23 cellular contexts compared by ENCODE assay signal in the genomic region with DNA sequence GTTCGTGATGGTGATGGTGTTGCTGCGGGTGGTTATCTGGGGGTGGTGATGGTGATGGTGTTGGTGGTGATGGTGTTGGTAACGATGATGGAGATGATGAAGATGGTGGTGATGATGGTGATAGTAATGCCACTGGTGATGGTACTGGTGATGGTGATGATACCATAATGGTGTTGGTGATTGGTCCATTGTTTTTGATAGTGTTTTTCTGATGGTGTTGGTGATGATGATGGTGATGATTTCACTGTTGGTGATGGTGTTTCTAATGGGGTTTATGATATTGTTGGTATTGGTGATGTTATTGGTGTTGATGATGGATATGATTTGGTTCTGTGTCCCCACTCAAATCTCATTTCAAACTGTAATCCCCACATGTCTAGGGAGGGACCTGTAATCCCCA.
"Had no signal": no experiment of that assay in that cellular context is flagged by ENCODE, and none has a peak within 500 bp of the region (broad histone marks: within the 10 kb centered on the region; RNA-seq: fewer than 3 reads in every experiment).

No MANE protein-coding gene starts in this region.

- H3K36me3 ChIP-seq: esophagus muscularis mucosa, gastroesophageal sphincter, heart left ventricle, left lung, lower lobe of right lung had no signal

- H2AFZ ChIP-seq: hepatocyte had no signal

- H3K9me3 Mint-ChIP-seq: immature natural killer cell had no signal

- H3K36me3 Mint-ChIP-seq: immature natural killer cell, mesothelial cell of epicardium, naive B cell had no signal

- ATAC-seq: foreskin keratinocyte, gastroesophageal sphincter, heart left ventricle, left cardiac atrium, left lung, left ventricle myocardium superior, lower lobe of right lung, mucosa of descending colon had no signal

- H3K27ac ChIP-seq: coronary artery, dorsolateral prefrontal cortex, esophagus muscularis mucosa, foreskin keratinocyte, gastroesophageal sphincter, heart left ventricle, hepatocyte, left lung, lower lobe of right lung had no signal

- H3K4me1 Mint-ChIP-seq: naive B cell had no signal

- H3K4me3 ChIP-seq: coronary artery, dorsolateral prefrontal cortex, esophagus muscularis mucosa, gastroesophageal sphincter, heart left ventricle, hepatocyte, left lung, lower lobe of right lung, mucosa of descending colon had no signal

- FAIRE-seq: endothelial cell of umbilical vein, frontal cortex had no signal

- H3K27me3 ChIP-seq: esophagus muscularis mucosa, foreskin keratinocyte, gastroesophageal sphincter, heart left ventricle, hepatocyte, left lung had no signal

- H3K4me2 ChIP-seq: hepatocyte had no signal

- H3K9me3 ChIP-seq: esophagus muscularis mucosa, gastroesophageal sphincter, heart left ventricle, left lung, lower lobe of right lung, mucosa of descending colon had no signal

- H3K79me2 ChIP-seq: hepatocyte had no signal

- H3K4me3 Mint-ChIP-seq: immature natural killer cell, mesothelial cell of epicardium, naive B cell had no signal

- H3K27ac Mint-ChIP-seq: immature natural killer cell, mesothelial cell of epicardium, naive B cell had no signal

- DNase-seq: dermis blood vessel endothelial cell; dorsolateral prefrontal cortex; effector CD4-positive, alpha-beta T cell; effector memory CD4-positive, alpha-beta T cell; foreskin keratinocyte; heart left ventricle; hypothalamus; immature natural killer cell; islet precursor cell; left cardiac atrium; left lung; left ventricle myocardium superior; lower lobe of right lung; mesenchymal stem cell; mucosa of descending colon; naive B cell had no signal
